ENCODE assay signal across 1 cellular context in the genomic region with DNA sequence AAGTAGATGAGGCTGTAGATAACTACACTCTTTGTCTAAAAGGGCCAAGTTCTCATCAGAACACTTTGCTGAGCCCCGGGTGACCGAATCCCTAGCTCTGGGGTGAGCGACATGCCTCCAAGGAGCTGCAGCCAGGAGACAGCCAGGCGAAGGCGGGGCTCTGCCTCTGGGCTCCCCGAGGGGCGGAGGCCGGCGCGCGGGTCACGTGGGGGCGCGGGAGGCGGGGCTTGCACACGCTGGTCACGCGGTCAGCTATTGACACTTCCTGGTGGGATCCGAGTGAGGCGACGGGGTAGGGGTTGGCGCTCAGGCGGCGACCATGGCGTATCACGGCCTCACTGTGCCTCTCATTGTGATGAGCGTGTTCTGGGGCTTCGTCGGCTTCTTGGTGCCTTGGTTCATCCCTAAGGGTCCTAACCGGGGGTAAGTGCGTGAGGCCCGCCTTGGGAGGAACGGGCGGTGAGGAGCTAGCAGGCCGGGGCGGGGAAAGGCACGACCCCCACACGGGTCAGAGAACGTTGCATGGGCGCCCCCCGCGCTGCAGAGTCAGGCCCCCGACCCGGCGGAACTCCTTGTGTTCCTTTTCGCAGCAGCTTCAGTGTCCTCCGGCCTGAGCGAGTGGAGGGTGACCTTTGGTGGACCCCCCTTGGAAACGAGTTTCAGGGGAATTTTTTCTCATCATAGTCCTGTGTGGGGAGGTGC.
TF ChIP-seq lines count a peak whose summit lies in the region.

A gene (plus strand): TSS at position 230 of the 702 bp plus-strand sequence. CDS start 90 bp downstream, at position 320.

TF ChIP-seq in GM12878, 131 proteins besides CTCF, POLR2A, EP300 and RAD21 (continued from another document and continues in another):
- TF ChIP-seq, protein P1, sequence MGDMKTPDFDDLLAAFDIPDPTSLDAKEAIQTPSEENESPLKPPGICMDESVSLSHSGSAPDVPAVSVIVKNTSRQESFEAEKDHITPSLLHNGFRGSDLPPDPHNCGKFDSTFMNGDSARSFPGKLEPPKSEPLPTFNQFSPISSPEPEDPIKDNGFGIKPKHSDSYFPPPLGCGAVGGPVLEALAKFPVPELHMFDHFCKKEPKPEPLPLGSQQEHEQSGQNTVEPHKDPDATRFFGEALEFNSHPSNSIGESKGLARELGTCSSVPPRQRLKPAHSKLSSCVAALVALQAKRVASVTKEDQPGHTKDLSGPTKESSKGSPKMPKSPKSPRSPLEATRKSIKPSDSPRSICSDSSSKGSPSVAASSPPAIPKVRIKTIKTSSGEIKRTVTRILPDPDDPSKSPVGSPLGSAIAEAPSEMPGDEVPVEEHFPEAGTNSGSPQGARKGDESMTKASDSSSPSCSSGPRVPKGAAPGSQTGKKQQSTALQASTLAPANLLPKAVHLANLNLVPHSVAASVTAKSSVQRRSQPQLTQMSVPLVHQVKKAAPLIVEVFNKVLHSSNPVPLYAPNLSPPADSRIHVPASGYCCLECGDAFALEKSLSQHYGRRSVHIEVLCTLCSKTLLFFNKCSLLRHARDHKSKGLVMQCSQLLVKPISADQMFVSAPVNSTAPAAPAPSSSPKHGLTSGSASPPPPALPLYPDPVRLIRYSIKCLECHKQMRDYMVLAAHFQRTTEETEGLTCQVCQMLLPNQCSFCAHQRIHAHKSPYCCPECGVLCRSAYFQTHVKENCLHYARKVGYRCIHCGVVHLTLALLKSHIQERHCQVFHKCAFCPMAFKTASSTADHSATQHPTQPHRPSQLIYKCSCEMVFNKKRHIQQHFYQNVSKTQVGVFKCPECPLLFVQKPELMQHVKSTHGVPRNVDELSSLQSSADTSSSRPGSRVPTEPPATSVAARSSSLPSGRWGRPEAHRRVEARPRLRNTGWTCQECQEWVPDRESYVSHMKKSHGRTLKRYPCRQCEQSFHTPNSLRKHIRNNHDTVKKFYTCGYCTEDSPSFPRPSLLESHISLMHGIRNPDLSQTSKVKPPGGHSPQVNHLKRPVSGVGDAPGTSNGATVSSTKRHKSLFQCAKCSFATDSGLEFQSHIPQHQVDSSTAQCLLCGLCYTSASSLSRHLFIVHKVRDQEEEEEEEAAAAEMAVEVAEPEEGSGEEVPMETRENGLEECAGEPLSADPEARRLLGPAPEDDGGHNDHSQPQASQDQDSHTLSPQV (IDR thresholded peaks at IDR 0.05), result no peak
- TF ChIP-seq, protein P2, sequence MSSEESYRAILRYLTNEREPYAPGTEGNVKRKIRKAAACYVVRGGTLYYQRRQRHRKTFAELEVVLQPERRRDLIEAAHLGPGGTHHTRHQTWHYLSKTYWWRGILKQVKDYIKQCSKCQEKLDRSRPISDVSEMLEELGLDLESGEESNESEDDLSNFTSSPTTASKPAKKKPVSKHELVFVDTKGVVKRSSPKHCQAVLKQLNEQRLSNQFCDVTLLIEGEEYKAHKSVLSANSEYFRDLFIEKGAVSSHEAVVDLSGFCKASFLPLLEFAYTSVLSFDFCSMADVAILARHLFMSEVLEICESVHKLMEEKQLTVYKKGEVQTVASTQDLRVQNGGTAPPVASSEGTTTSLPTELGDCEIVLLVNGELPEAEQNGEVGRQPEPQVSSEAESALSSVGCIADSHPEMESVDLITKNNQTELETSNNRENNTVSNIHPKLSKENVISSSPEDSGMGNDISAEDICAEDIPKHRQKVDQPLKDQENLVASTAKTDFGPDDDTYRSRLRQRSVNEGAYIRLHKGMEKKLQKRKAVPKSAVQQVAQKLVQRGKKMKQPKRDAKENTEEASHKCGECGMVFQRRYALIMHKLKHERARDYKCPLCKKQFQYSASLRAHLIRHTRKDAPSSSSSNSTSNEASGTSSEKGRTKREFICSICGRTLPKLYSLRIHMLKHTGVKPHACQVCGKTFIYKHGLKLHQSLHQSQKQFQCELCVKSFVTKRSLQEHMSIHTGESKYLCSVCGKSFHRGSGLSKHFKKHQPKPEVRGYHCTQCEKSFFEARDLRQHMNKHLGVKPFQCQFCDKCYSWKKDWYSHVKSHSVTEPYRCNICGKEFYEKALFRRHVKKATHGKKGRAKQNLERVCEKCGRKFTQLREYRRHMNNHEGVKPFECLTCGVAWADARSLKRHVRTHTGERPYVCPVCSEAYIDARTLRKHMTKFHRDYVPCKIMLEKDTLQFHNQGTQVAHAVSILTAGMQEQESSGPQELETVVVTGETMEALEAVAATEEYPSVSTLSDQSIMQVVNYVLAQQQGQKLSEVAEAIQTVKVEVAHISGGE (CRISPR knock-in tag; IDR thresholded peaks at IDR 0.05), result no peak
- TF ChIP-seq TCF3 (IDR thresholded peaks at IDR 0.05; ENCODE audit: borderline replicate concordance, insufficient read depth, low read depth, low read length) (0 out of 2 replicates have a peak, but pooled peaks have one; percentile 33), HDAC6 (IDR thresholded peaks at IDR 0.05; ENCODE audit: unreplicated experiment) (peak; percentile 33), NR2C2 (IDR thresholded peaks at IDR 0.05; ENCODE audit: borderline replicate concordance, control insufficient read depth, insufficient read length, low read depth) (no peak), ZNF207 (IDR thresholded peaks at IDR 0.05; ENCODE audit: borderline replicate concordance) (0 out of 2 replicates have a peak, but pooled peaks have one; percentile 38), SRF (IDR thresholded peaks at IDR 0.05; ENCODE audit: low read depth in 2 of 2, low read length in 2 of 2) (no peak), ZNF274 (IDR thresholded peaks at IDR 0.05; ENCODE audit: insufficient read depth, insufficient read length) (no peak), DPF2 (IDR thresholded peaks at IDR 0.05) (0 out of 2 replicates have a peak, but pooled peaks have one; percentile 49), MYB (IDR thresholded peaks at IDR 0.05; ENCODE audit: borderline replicate concordance, low read depth, low read length) (0 out of 2 replicates have a peak, but pooled peaks have one; percentile 11), SUZ12 (IDR thresholded peaks at IDR 0.05; ENCODE audit: unreplicated experiment) (no peak), HCFC1 (IDR thresholded peaks at IDR 0.05; ENCODE audit: low read length) (peak; percentile 39), POU2F2 (IDR thresholded peaks at IDR 0.05; ENCODE audit: borderline replicate concordance, low read depth, low read length) (peak; percentile 59; the same call in 1 of the 3 replicates), BHLHE40 (IDR thresholded peaks at IDR 0.05; ENCODE audit: borderline replicate concordance in 1 of 2, low read depth in 2 of 2, low read length in 1 of 2) (peak; percentile 51 to 86; a peak in 2 of 4 replicates), POLR2AphosphoS5 (IDR thresholded peaks at IDR 0.05; ENCODE audit: low read length) (peak; percentile 94), SIN3A (IDR thresholded peaks at IDR 0.05; ENCODE audit: low read depth, low read length) (peak; percentile 38; the same call in 1 of the 2 replicates), MEF2B (IDR thresholded peaks at IDR 0.05; ENCODE audit: partially characterized antibody, poor library complexity, severe bottlenecking) (peak; percentile 11), SMAD5 (IDR thresholded peaks at IDR 0.05; ENCODE audit: low read depth) (peak; percentile 88), SMARCA5 (IDR thresholded peaks at IDR 0.05) (0 out of 2 replicates have a peak, but pooled peaks have one; percentile 24), TAF1 (IDR thresholded peaks at IDR 0.05; ENCODE audit: borderline replicate concordance, low read depth, low read length) (peak; percentile 85), EED (IDR thresholded peaks at IDR 0.05; ENCODE audit: low read depth) (peak; percentile 12; the same call in 1 of the 2 replicates), CREM (IDR thresholded peaks at IDR 0.05; ENCODE audit: low read depth) (0 out of 2 replicates have a peak, but pooled peaks have one; percentile 35), NRF1 (conservative IDR thresholded peaks at IDR 0.05; ENCODE audit: low read depth, low read length) (no peak), RAD51 (IDR thresholded peaks at IDR 0.05) (peak; percentile 97), TBL1XR1 (IDR thresholded peaks at IDR 0.05; ENCODE audit: low read depth, low read length) (no peak), LARP7 (IDR thresholded peaks at IDR 0.05) (peak; percentile 89), NR2F1 (conservative IDR thresholded peaks at IDR 0.05) (peak; percentile 53), KLF5 (IDR thresholded peaks at IDR 0.05; ENCODE audit: partially characterized antibody) (peak; percentile 22), FOXK2 (IDR thresholded peaks at IDR 0.05) (peak; percentile 69; the same call in 1 of the 2 replicates)
- TF ChIP-seq, protein P3, sequence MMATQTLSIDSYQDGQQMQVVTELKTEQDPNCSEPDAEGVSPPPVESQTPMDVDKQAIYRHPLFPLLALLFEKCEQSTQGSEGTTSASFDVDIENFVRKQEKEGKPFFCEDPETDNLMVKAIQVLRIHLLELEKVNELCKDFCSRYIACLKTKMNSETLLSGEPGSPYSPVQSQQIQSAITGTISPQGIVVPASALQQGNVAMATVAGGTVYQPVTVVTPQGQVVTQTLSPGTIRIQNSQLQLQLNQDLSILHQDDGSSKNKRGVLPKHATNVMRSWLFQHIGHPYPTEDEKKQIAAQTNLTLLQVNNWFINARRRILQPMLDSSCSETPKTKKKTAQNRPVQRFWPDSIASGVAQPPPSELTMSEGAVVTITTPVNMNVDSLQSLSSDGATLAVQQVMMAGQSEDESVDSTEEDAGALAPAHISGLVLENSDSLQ (IDR thresholded peaks at IDR 0.05), result peak; percentile 84
- TF ChIP-seq, protein P4, sequence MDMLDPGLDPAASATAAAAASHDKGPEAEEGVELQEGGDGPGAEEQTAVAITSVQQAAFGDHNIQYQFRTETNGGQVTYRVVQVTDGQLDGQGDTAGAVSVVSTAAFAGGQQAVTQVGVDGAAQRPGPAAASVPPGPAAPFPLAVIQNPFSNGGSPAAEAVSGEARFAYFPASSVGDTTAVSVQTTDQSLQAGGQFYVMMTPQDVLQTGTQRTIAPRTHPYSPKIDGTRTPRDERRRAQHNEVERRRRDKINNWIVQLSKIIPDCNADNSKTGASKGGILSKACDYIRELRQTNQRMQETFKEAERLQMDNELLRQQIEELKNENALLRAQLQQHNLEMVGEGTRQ (IDR thresholded peaks at IDR 0.05; ENCODE audit: borderline replicate concordance, low read depth, low read length), result peak; percentile 96
- TF ChIP-seq, protein P5, sequence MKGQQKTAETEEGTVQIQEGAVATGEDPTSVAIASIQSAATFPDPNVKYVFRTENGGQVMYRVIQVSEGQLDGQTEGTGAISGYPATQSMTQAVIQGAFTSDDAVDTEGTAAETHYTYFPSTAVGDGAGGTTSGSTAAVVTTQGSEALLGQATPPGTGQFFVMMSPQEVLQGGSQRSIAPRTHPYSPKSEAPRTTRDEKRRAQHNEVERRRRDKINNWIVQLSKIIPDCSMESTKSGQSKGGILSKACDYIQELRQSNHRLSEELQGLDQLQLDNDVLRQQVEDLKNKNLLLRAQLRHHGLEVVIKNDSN (IDR thresholded peaks at IDR 0.05; ENCODE audit: borderline replicate concordance, extremely low read length, insufficient read depth, low read depth, low read length), result peak; percentile 100
- TF ChIP-seq, protein P6, sequence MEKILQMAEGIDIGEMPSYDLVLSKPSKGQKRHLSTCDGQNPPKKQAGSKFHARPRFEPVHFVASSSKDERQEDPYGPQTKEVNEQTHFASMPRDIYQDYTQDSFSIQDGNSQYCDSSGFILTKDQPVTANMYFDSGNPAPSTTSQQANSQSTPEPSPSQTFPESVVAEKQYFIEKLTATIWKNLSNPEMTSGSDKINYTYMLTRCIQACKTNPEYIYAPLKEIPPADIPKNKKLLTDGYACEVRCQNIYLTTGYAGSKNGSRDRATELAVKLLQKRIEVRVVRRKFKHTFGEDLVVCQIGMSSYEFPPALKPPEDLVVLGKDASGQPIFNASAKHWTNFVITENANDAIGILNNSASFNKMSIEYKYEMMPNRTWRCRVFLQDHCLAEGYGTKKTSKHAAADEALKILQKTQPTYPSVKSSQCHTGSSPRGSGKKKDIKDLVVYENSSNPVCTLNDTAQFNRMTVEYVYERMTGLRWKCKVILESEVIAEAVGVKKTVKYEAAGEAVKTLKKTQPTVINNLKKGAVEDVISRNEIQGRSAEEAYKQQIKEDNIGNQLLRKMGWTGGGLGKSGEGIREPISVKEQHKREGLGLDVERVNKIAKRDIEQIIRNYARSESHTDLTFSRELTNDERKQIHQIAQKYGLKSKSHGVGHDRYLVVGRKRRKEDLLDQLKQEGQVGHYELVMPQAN (conservative IDR thresholded peaks at IDR 0.05), result peak; percentile 90
- TF ChIP-seq, protein P7, sequence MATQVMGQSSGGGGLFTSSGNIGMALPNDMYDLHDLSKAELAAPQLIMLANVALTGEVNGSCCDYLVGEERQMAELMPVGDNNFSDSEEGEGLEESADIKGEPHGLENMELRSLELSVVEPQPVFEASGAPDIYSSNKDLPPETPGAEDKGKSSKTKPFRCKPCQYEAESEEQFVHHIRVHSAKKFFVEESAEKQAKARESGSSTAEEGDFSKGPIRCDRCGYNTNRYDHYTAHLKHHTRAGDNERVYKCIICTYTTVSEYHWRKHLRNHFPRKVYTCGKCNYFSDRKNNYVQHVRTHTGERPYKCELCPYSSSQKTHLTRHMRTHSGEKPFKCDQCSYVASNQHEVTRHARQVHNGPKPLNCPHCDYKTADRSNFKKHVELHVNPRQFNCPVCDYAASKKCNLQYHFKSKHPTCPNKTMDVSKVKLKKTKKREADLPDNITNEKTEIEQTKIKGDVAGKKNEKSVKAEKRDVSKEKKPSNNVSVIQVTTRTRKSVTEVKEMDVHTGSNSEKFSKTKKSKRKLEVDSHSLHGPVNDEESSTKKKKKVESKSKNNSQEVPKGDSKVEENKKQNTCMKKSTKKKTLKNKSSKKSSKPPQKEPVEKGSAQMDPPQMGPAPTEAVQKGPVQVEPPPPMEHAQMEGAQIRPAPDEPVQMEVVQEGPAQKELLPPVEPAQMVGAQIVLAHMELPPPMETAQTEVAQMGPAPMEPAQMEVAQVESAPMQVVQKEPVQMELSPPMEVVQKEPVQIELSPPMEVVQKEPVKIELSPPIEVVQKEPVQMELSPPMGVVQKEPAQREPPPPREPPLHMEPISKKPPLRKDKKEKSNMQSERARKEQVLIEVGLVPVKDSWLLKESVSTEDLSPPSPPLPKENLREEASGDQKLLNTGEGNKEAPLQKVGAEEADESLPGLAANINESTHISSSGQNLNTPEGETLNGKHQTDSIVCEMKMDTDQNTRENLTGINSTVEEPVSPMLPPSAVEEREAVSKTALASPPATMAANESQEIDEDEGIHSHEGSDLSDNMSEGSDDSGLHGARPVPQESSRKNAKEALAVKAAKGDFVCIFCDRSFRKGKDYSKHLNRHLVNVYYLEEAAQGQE (IDR thresholded peaks at IDR 0.05; ENCODE audit: low read depth, low read length), result no peak
- TF ChIP-seq, protein P8, sequence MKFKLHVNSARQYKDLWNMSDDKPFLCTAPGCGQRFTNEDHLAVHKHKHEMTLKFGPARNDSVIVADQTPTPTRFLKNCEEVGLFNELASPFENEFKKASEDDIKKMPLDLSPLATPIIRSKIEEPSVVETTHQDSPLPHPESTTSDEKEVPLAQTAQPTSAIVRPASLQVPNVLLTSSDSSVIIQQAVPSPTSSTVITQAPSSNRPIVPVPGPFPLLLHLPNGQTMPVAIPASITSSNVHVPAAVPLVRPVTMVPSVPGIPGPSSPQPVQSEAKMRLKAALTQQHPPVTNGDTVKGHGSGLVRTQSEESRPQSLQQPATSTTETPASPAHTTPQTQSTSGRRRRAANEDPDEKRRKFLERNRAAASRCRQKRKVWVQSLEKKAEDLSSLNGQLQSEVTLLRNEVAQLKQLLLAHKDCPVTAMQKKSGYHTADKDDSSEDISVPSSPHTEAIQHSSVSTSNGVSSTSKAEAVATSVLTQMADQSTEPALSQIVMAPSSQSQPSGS (IDR thresholded peaks at IDR 0.05; ENCODE audit: low read length), result no peak
